Comparison of ENCODE assay signal across 15 cellular contexts in the genomic region with DNA sequence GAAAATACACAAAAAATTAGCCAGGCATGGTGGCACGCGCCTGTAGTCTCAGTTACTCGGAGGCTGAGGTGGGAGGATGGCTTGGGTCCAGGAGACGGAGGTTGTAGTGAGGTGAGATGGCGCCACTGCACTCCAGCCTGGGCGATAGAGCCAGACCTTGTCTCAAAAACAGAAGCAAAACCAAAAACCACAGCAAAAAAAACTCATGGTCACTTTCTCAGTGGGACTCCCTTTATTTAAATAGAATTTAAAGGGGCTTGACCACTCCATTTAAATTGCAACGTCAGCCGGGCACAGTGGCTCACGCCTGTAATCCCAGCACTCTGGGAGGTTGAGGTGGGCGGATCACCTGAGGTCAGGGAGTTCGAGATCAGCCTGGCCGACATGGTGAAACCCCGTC. TPM values are rescaled to one million over a fixed set of nuclear protein-coding genes. Genes with fewer than 3 reads are reported as not detected.
DNase-seq lines count a peak whose midpoint lies in the region; ATAC-seq and TF ChIP-seq lines count a peak whose summit lies in the region.
"Had no signal": no experiment of that assay in that cellular context is flagged by ENCODE, and none has a peak within 500 bp of the region (broad histone marks: within the 10 kb centered on the region; RNA-seq: fewer than 3 reads in every experiment).

No MANE protein-coding gene starts in this region.

- ATAC-seq in HG02678 (IDR thresholded peaks at IDR 0.05; ENCODE audit: unreplicated experiment) (peak; percentile 16), GM19463 (IDR thresholded peaks at IDR 0.05; ENCODE audit: unreplicated experiment) (no peak), T-cell (replicated peaks in 1 of 4) (no peak)
- ATAC-seq: HepG2 had no signal

- intact Hi-C loops in dendritic cell treated with granulocyte-macrophage colony-stimulating factor and Interleukin-4, amounts not matched to agents 40 ng/mL and 50 ng/mL, for 4 days (cut with micrococcal nuclease): loop anchor here (5.0 kb wide), 1 partner anchor 50 kb away; no protein-coding TSS in a partner anchor
- intact Hi-C loops in colonic mucosa (cut with DNase I): no loop called here

- no peak overlapping the region for H3K4me3 ChIP-seq in colonic mucosa
- H3K4me3 ChIP-seq: BLaER1 treated with 17β-estradiol and CSF1 and Interleukin-3, amounts not matched to agents 10 nM and 100 nM; GM23248 had no signal

- no peaks in the 10 kb centered on the region for H3K27me3 ChIP-seq in colonic mucosa
- H3K27me3 ChIP-seq: BLaER1 treated with 17β-estradiol and CSF1 and Interleukin-3, amounts not matched to agents 10 nM and 100 nM had no signal

- no peaks in the 10 kb centered on the region for H3K9me3 Mint-ChIP-seq in dendritic cell treated with granulocyte-macrophage colony-stimulating factor and Interleukin-4, amounts not matched to agents 40 ng/mL and 50 ng/mL, for 4 days
- H3K9me3 Mint-ChIP-seq in T-cell: no peaks in the 10 kb centered on the region

- no peaks in the 10 kb centered on the region for H3K9me3 ChIP-seq in colonic mucosa
- H3K9me3 ChIP-seq: BLaER1 treated with 17β-estradiol and CSF1 and Interleukin-3, amounts not matched to agents 10 nM and 100 nM had no signal

- H3K36me3 ChIP-seq in colonic mucosa: no peaks in the 10 kb centered on the region

- no peak overlapping the region for H3K9ac ChIP-seq in colonic mucosa (ENCODE audit: low read depth in 2 of 2, low read length in 2 of 2)
- H3K9ac ChIP-seq: BLaER1 treated with 17β-estradiol and CSF1 and Interleukin-3, amounts not matched to agents 10 nM and 100 nM; GM23248 had no signal

- H3K27ac ChIP-seq in colonic mucosa: no peak overlapping the region
- H3K27ac ChIP-seq: GM23248 had no signal

- peak overlapping the region; percentile 30 for H3K27ac Mint-ChIP-seq in dendritic cell treated with granulocyte-macrophage colony-stimulating factor and Interleukin-4, amounts not matched to agents 40 ng/mL and 50 ng/mL, for 4 days
- H3K27ac Mint-ChIP-seq in T-cell: no peak overlapping the region

- DNase-seq in GM10248 (ENCODE audit: extremely low spot score) (no peak), NCI-H1092 (lab: John Stamatoyannopoulos, UW) (no peak), colonic mucosa (no peak), T-cell (no peak)
- DNase-seq: ACHN; CD4-positive, alpha-beta memory T cell; DMS79; GM23248; H7 had no signal

- H3K27me3 Mint-ChIP-seq in dendritic cell treated with granulocyte-macrophage colony-stimulating factor and Interleukin-4, amounts not matched to agents 40 ng/mL and 50 ng/mL, for 4 days: no peaks in the 10 kb centered on the region
- H3K27me3 Mint-ChIP-seq in T-cell: no peaks in the 10 kb centered on the region
- H3K27me3 Mint-ChIP-seq: CD4-positive, alpha-beta memory T cell had no signal

- H3K36me3 Mint-ChIP-seq in dendritic cell treated with granulocyte-macrophage colony-stimulating factor and Interleukin-4, amounts not matched to agents 40 ng/mL and 50 ng/mL, for 4 days (ENCODE audit: low read depth): peaks cover 79% of the 10 kb centered on the region
- H3K36me3 Mint-ChIP-seq in T-cell: peaks cover 4% of the 10 kb centered on the region

- TF ChIP-seq CTCF in GM10248 (IDR thresholded peaks at IDR 0.05; ENCODE audit: control extremely low read depth, extremely low read depth, low read depth, missing control alignments) (peak; percentile 1), colonic mucosa (IDR thresholded peaks at IDR 0.05) (no peak)

- CTCF ChIA-PET in GM10248 (lab: Yijun Ruan, JAX) (interaction anchor here (1.1 to 3.8 kb wide), 4 partner anchors 11 to 26 kb away, joined by 6 to 16 read pairs (median 8); no protein-coding TSS in a partner anchor), T-cell (lab: Charles Lee) (no interaction called here)

- no peak overlapping the region for H3K4me3 Mint-ChIP-seq in dendritic cell treated with granulocyte-macrophage colony-stimulating factor and Interleukin-4, amounts not matched to agents 40 ng/mL and 50 ng/mL, for 4 days
- H3K4me3 Mint-ChIP-seq in T-cell: no peak overlapping the region

- peaks cover 5% of the 10 kb centered on the region for H3K4me1 ChIP-seq in colonic mucosa

- POLR2A ChIA-PET in GM10248 (lab: Yijun Ruan, JAX): no interaction called here
- POLR2A ChIA-PET in T-cell (lab: Charles Lee): interaction anchor here in 1 of 2 donors (0.6 kb wide), 1 partner anchor 22 kb away, joined by 3 read pairs; no protein-coding TSS in a partner anchor

- H3K4me1 Mint-ChIP-seq in dendritic cell treated with granulocyte-macrophage colony-stimulating factor and Interleukin-4, amounts not matched to agents 40 ng/mL and 50 ng/mL, for 4 days (ENCODE audit: low read depth): peaks cover 74% of the 10 kb centered on the region
- H3K4me1 Mint-ChIP-seq in T-cell: peaks cover 15 to 16% (median 16%) of the 10 kb centered on the region in 3 donors

RNA-seq across cellular contexts. Expression of a gene that starts 32.8 kb away (rescaled TPM):
- total RNA-seq in colonic mucosa (1 to 10 TPM; 6.5 to 8.9 TPM), T-cell (1 to 10 TPM; 2.7 to 5.1 (median 3.4) TPM)
- total RNA-seq: G401, HepG2 had no signal
